ENCODE assay signal across 38 cellular contexts in genomic region chr13:112105244-112105681, GRCh38. TPM values are rescaled to one million over a fixed set of nuclear protein-coding genes. Genes with fewer than 3 reads are reported as not detected.
DNase-seq lines count a peak whose midpoint lies in the region; ATAC-seq, FAIRE-seq and TF ChIP-seq lines count a peak whose summit lies in the region.
"Had no signal": no experiment of that assay in that cellular context is flagged by ENCODE, and none has a peak within 500 bp of the region (broad histone marks: within the 10 kb centered on the region; RNA-seq: fewer than 3 reads in every experiment).

No MANE protein-coding gene starts in this region.

- no peak overlapping the region for H3K27ac Mint-ChIP-seq in natural killer cell treated with Interleukin-12 subunit alpha and Interleukin-12 subunit beta and Interleukin-15 and Interleukin-18, amount 100 ng/mL, for 72 hours
- H3K27ac Mint-ChIP-seq: CD4-positive, alpha-beta memory T cell; stimulated activated naive CD8-positive, alpha-beta T cell treated with anti-CD3 and anti-CD28 coated beads, Interleukin-15, Interleukin-2, amounts not matched to agents 100 ng/mL and 50 ng/mL, for 24 hours; T-cell had no signal

- peaks cover 35 to 40% of the 10 kb centered on the region in 2 donors for H3K27me3 Mint-ChIP-seq in natural killer cell treated with Interleukin-12 subunit alpha and Interleukin-12 subunit beta and Interleukin-15 and Interleukin-18, amount 100 ng/mL, for 72 hours

- WGBS in ectodermal cell, 2 experiments: 1% methylated on average over 35 of the region's 35 CpGs

- POLR2A ChIA-PET in HEK293T (lab: Yijun Ruan, JAX): no interaction called here

- CTCF ChIA-PET in HEK293T (lab: Yijun Ruan, JAX): no interaction called here

- peak overlapping the region; percentile 32 for H3K4me3 ChIP-seq in H7 (ENCODE audit: insufficient read depth, low read depth, low read length)
- peak overlapping the region; percentile 64 for H3K4me3 ChIP-seq in ectodermal cell (ENCODE audit: insufficient read depth, low read depth, low read length)
- no peak overlapping the region for H3K4me3 ChIP-seq in kidney (ENCODE audit: low read length in 2 of 2)
- no peak overlapping the region for H3K4me3 ChIP-seq in breast epithelium
- H3K4me3 ChIP-seq: esophagus squamous epithelium, GM12878, GM23248, heart right ventricle, MG63, right lobe of liver, SJSA1, uterus had no signal

- intact Hi-C loops in kidney (cut with DNase I) (no loop called here), breast epithelium (cut with DNase I; ENCODE audit: low total_unique reads) (no loop called here)

- DNase-seq in H7 (peak; percentile 78), kidney (peak; percentile 59), retina (peak; percentile 76), HEK293T (ENCODE audit: extremely low spot score) (no peak), breast epithelium (ENCODE audit: low spot score in 2 of 2) (no peak)
- DNase-seq in natural killer cell treated with Interleukin-12 subunit alpha and Interleukin-12 subunit beta and Interleukin-15 and Interleukin-18, amount 100 ng/mL, for 72 hours (ENCODE audit: low spot score): no peak
- DNase-seq: activated CD4-positive, alpha-beta T cell treated with anti-CD3 and anti-CD28 coated beads, Interleukin-2, amount 50 U/mL, for 1 hour; activated CD4-positive, CD25-positive, alpha-beta regulatory T cell; activated T-cell treated with anti-CD3 and anti-CD28 coated beads, Interleukin-2, amount 50 U/mL, for 4 hours; CD4-positive, alpha-beta memory T cell; cortex of kidney; esophagus squamous epithelium; foreskin keratinocyte; GM23248; heart right ventricle; mammary epithelial cell; MG63; NCI-H1105 treated with DMSO at 0.1 percent for 48 hours; NCI-H1930; NCI-H2171 treated with DMSO at 0.1 percent for 48 hours; NCI-H510A; right lobe of liver; stimulated activated CD8-positive, alpha-beta memory T cell treated with anti-CD3 and anti-CD28 coated beads, Interleukin-4, amount 100 ng/mL, for 48 hours; T-cell; testis; uterus had no signal

- peaks cover 78% of the 10 kb centered on the region for H3K27me3 ChIP-seq in H7 (ENCODE audit: control insufficient read depth, insufficient read depth, low read length)
- peaks cover 3% of the 10 kb centered on the region for H3K27me3 ChIP-seq in ectodermal cell (ENCODE audit: control insufficient read depth, insufficient read depth, low read length, poor library complexity, severe bottlenecking)
- peaks cover 10 to 89% of the 10 kb centered on the region in 2 donors for H3K27me3 ChIP-seq in breast epithelium
- H3K27me3 ChIP-seq: testis had no signal

- H3K27ac ChIP-seq in ectodermal cell (ENCODE audit: insufficient read depth, low read depth, low read length, poor library complexity, severe bottlenecking) (peak overlapping the region; percentile 95), kidney (ENCODE audit: low read depth in 2 of 2, low read length in 2 of 2) (no peak overlapping the region), breast epithelium (no peak overlapping the region)
- H3K27ac ChIP-seq: esophagus squamous epithelium, foreskin keratinocyte, GM23248, heart right ventricle, KMS-11, neutrophil, right lobe of liver, RWPE1, SJSA1, testis, uterus had no signal

- FAIRE-seq in kidney (lab: Jason Lieb, UNC): no peak
- FAIRE-seq: astrocyte, D721Med, GM12878 had no signal

- H3K36me3 ChIP-seq in H7 (replicated peaks; ENCODE audit: control insufficient read depth, insufficient read depth, low read length) (no peaks in the 10 kb centered on the region), ectodermal cell (ENCODE audit: control insufficient read depth, insufficient read depth, low read length) (no peaks in the 10 kb centered on the region), kidney (ENCODE audit: control insufficient read depth in 1 of 2, insufficient read depth in 2 of 2, low read length in 2 of 2) (no peaks in the 10 kb centered on the region), breast epithelium (no peaks in the 10 kb centered on the region)
- H3K36me3 ChIP-seq: esophagus squamous epithelium, heart right ventricle, MG63, neutrophil, right lobe of liver, SJSA1, uterus had no signal

- no peak overlapping the region for H3K4me3 Mint-ChIP-seq in natural killer cell treated with Interleukin-12 subunit alpha and Interleukin-12 subunit beta and Interleukin-15 and Interleukin-18, amount 100 ng/mL, for 72 hours
- H3K4me3 Mint-ChIP-seq: activated T-cell treated with anti-CD3 and anti-CD28 coated beads, Interleukin-2, amount 50 U/mL, for 4 hours; CD4-positive, alpha-beta memory T cell; stimulated activated naive CD8-positive, alpha-beta T cell treated with anti-CD3 and anti-CD28 coated beads, Interleukin-15, Interleukin-2, amounts not matched to agents 100 ng/mL and 50 ng/mL, for 24 hours; T-cell had no signal

- TF ChIP-seq POLR2A in breast epithelium (IDR thresholded peaks at IDR 0.05): no peak

- TF ChIP-seq CTCF in kidney (IDR thresholded peaks at IDR 0.05; ENCODE audit: borderline replicate concordance, extremely low read depth, insufficient read depth) (no peak), breast epithelium (IDR thresholded peaks at IDR 0.05) (no peak)

- no peaks in the 10 kb centered on the region for H3K9me3 Mint-ChIP-seq in natural killer cell treated with Interleukin-12 subunit alpha and Interleukin-12 subunit beta and Interleukin-15 and Interleukin-18, amount 100 ng/mL, for 72 hours
- H3K9me3 Mint-ChIP-seq: activated T-cell treated with anti-CD3 and anti-CD28 coated beads, Interleukin-2, amount 50 U/mL, for 4 hours; CD4-positive, alpha-beta memory T cell; stimulated activated naive CD8-positive, alpha-beta T cell treated with anti-CD3 and anti-CD28 coated beads, Interleukin-15, Interleukin-2, amounts not matched to agents 100 ng/mL and 50 ng/mL, for 24 hours; T-cell had no signal

- no peak overlapping the region for H3K9ac ChIP-seq in kidney (ENCODE audit: low read length in 2 of 2)
- H3K9ac ChIP-seq: GM23248, KMS-11 had no signal

- H3K4me1 ChIP-seq in ectodermal cell (ENCODE audit: control insufficient read depth, insufficient read depth, low read length): peaks cover 38% of the 10 kb centered on the region
- no peaks in the 10 kb centered on the region for H3K4me1 ChIP-seq in kidney (ENCODE audit: control insufficient read depth in 1 of 2, insufficient read depth in 1 of 2, low read depth in 1 of 2, low read length in 2 of 2)
- H3K4me1 ChIP-seq in breast epithelium: no peaks in the 10 kb centered on the region
- H3K4me1 ChIP-seq: foreskin keratinocyte, SJSA1, testis, uterus had no signal

- ATAC-seq in HG02610 (IDR thresholded peaks at IDR 0.05; ENCODE audit: unreplicated experiment): no peak
- no peak for ATAC-seq in natural killer cell treated with Interleukin-12 subunit alpha and Interleukin-12 subunit beta and Interleukin-15 and Interleukin-18, amount 100 ng/mL, for 72 hours
- ATAC-seq: activated T-cell treated with anti-CD3 and anti-CD28 coated beads, Interleukin-2, amount 50 U/mL, for 4 hours; foreskin keratinocyte; GM12878; heart right ventricle; T-cell had no signal

- peaks cover 0 to 2% of the 10 kb centered on the region in 2 donors for H3K4me1 Mint-ChIP-seq in natural killer cell treated with Interleukin-12 subunit alpha and Interleukin-12 subunit beta and Interleukin-15 and Interleukin-18, amount 100 ng/mL, for 72 hours (ENCODE audit: low read depth in 2 of 2)

- H3K9me3 ChIP-seq in ectodermal cell (ENCODE audit: control insufficient read depth, low read length): no peaks in the 10 kb centered on the region
- H3K9me3 ChIP-seq in kidney (ENCODE audit: control insufficient read depth in 1 of 2, low read length in 2 of 2): no peaks in the 10 kb centered on the region
- H3K9me3 ChIP-seq in breast epithelium: no peaks in the 10 kb centered on the region
- H3K9me3 ChIP-seq: esophagus squamous epithelium, heart right ventricle, MG63, neutrophil, right lobe of liver, testis, uterus had no signal

- peaks cover 6% of the 10 kb centered on the region for H3K36me3 Mint-ChIP-seq in natural killer cell treated with Interleukin-12 subunit alpha and Interleukin-12 subunit beta and Interleukin-15 and Interleukin-18, amount 100 ng/mL, for 72 hours
- H3K36me3 Mint-ChIP-seq: CD4-positive, alpha-beta memory T cell; T-cell had no signal

TF ChIP-seq in HEK293T, 16 proteins besides CTCF, POLR2A, EP300 and RAD21:
- TF ChIP-seq LEF1 (IDR thresholded peaks at IDR 0.05; ENCODE audit: borderline replicate concordance) (no peak), HDGF (IDR thresholded peaks at IDR 0.05; ENCODE audit: borderline replicate concordance) (no peak), CTBP1 (IDR thresholded peaks at IDR 0.05; ENCODE audit: borderline replicate concordance) (no peak), ARNT (IDR thresholded peaks at IDR 0.05) (no peak), NFRKB (IDR thresholded peaks at IDR 0.05) (no peak), SP1 (IDR thresholded peaks at IDR 0.05) (no peak), FOXM1 (IDR thresholded peaks at IDR 0.05; ENCODE audit: borderline replicate concordance) (no peak), L3MBTL2 (conservative IDR thresholded peaks at IDR 0.05) (no peak), PKNOX1 (IDR thresholded peaks at IDR 0.05) (no peak), FOXK2 (IDR thresholded peaks at IDR 0.05) (no peak)

RNA-seq across cellular contexts. Expression of gene SOX1, which starts 38.3 kb away (rescaled TPM):
- total RNA-seq in H7 (2014; rRNA removed; shearing (Covaris generic)): 0.15 TPM in 1 of 2 replicates, not detected in the other
- 48.3 TPM for polyA plus RNA-seq in ectodermal cell (2013, experiment 1 of 4)
- polyA plus RNA-seq in ectodermal cell (2013, experiment 2 of 4): 50.4 TPM
- polyA plus RNA-seq in ectodermal cell (2013, experiment 3 of 4): 44.7 TPM
- 48.0 TPM for polyA plus RNA-seq in ectodermal cell (2013, experiment 4 of 4)
- total RNA-seq in kidney (not detected), breast epithelium (not detected)
- polyA plus RNA-seq in kidney (ENCODE audit: insufficient read depth, low read depth, low replicate concordance): not detected
- total RNA-seq in natural killer cell treated with Interleukin-12 subunit alpha and Interleukin-12 subunit beta and Interleukin-15 and Interleukin-18, amount 100 ng/mL, for 72 hours: not detected
- total RNA-seq: astrocyte; CD4-positive, alpha-beta memory T cell; foreskin keratinocyte; GM12878; GM23248; heart right ventricle; mammary epithelial cell; mucosa of gallbladder; posterior vena cava; right lobe of liver; SJSA1; T-cell; uterus had no signal
- polyA plus RNA-seq: CD4-positive, alpha-beta memory T cell; foreskin keratinocyte; GM12878; GM23248; heart right ventricle; mammary epithelial cell had no signal

Comparison
In these comparisons a context has a peak if more than half of its experiments do, and no peak if none do; other contexts are left out.
1. DNase-seq: peak in H7 (single experiment), kidney (single experiment) and retina (single experiment); none in HEK293T (single experiment), breast epithelium (0 of 2) and natural killer cell treated with Interleukin-12 subunit alpha and Interleukin-12 subunit beta and Interleukin-15 and Interleukin-18, amount 100 ng/mL, for 72 hours (single experiment).
2. H3K4me3 ChIP-seq: peak in H7 (single experiment) and ectodermal cell (single experiment); none in kidney (0 of 2) and breast epithelium (0 of 3).